Comparison of ENCODE assay signal across 9 cellular contexts in genomic region chr4:130563185-130563890, GRCh38.
DNase-seq lines count a peak whose midpoint lies in the region; ATAC-seq and TF ChIP-seq lines count a peak whose summit lies in the region.
"Had no signal": no experiment of that assay in that cellular context is flagged by ENCODE, and none has a peak within 500 bp of the region (broad histone marks: within the 10 kb centered on the region; RNA-seq: fewer than 3 reads in every experiment).

No MANE protein-coding gene starts in this region.

- peak overlapping the region in 56 of 59 donors; percentile 13 to 63 (median 39) for H3K4me3 ChIP-seq in dorsolateral prefrontal cortex

- H3K27ac ChIP-seq in dorsolateral prefrontal cortex: no peak overlapping the region
- H3K27ac ChIP-seq: HL-60 had no signal

- no peaks in the 10 kb centered on the region for H3K27me3 ChIP-seq in dorsolateral prefrontal cortex

- peak; percentile 74 for DNase-seq in ELF-1 (ENCODE audit: low read depth, low spot score)
- peak; percentile 84 for DNase-seq in NCI-H69 (lab: John Stamatoyannopoulos, UW)
- DNase-seq in dorsolateral prefrontal cortex: peak in 6 of 10 donors; percentile 8 to 43 (median 30)
- DNase-seq in medulla oblongata (ENCODE audit: extremely low spot score): peak; percentile 63
- no peak for DNase-seq in epidermal melanocyte (ENCODE audit: insufficient read length, low spot score)
- no peak for DNase-seq in NCI-H510A (lab: John Stamatoyannopoulos, UW)

- ATAC-seq in GM18873 (IDR thresholded peaks at IDR 0.05; ENCODE audit: low FRiP score, unreplicated experiment) (no peak), HG03342 (IDR thresholded peaks at IDR 0.05; ENCODE audit: unreplicated experiment) (no peak)

- peak in 49 of 56 donors; percentile 4 to 63 (median 40) for TF ChIP-seq CTCF in dorsolateral prefrontal cortex (IDR thresholded peaks at IDR 0.05 in 54 of 56, conservative IDR thresholded peaks at IDR 0.05 in 2 of 56; ENCODE audit: low read depth in 1 of 56, partially characterized antibody in 56 of 56)

- intact Hi-C loops in dorsolateral prefrontal cortex (cut with DNase I): no loop called here

Comparison
In these comparisons a context has a peak if more than half of its experiments do, and no peak if none do; other contexts are left out.
1. DNase-seq: peak in ELF-1 (single experiment), NCI-H69 (single experiment), dorsolateral prefrontal cortex (6 of 10) and medulla oblongata (single experiment); none in epidermal melanocyte (single experiment) and NCI-H510A (single experiment).